28 cellular contexts compared by ENCODE assay signal in genomic region chr16:12345349-12345748, GRCh38.
"Had no signal": no experiment of that assay in that cellular context is flagged by ENCODE, and none has a peak within 500 bp of the region (broad histone marks: within the 10 kb centered on the region; RNA-seq: fewer than 3 reads in every experiment).

No MANE protein-coding gene starts in this region.

- H3K9me3 ChIP-seq: ascending aorta had no signal

- H3K4me2 ChIP-seq: KMS-11, PC-9 had no signal

- H3K36me3 ChIP-seq: ascending aorta, cardiac muscle cell had no signal

- H3K27me3 ChIP-seq: ascending aorta, cardiac muscle cell had no signal

- H3K9ac ChIP-seq: KMS-11 had no signal

- DNase-seq: activated CD4-positive, alpha-beta T cell treated with anti-CD3 and anti-CD28 coated beads for 36 hours; activated CD4-positive, alpha-beta T cell treated with anti-CD3 and anti-CD28 coated beads, Interleukin-2, amount 10 ng/mL, durations not matched to agents 7 days and 5 days; activated CD4-positive, alpha-beta T cell treated with anti-CD3 and anti-CD28 coated beads, Interleukin-2, amount 50 U/mL, for 48 hours; activated CD8-positive, alpha-beta T cell treated with anti-CD3 and anti-CD28 coated beads, Interleukin-2, amount 10 ng/mL, durations not matched to agents 7 days and 5 days; activated gamma-delta T cell; activated naive CD4-positive, alpha-beta T cell treated with Interleukin-2 at 50 U/mL for 16 hours; activated naive CD8-positive, alpha-beta T cell treated with anti-CD3 and anti-CD28 coated beads, Interleukin-2, amount 10 ng/mL, durations not matched to agents 7 days and 5 days; activated T-cell treated with anti-CD3 and anti-CD28 coated beads, Interleukin-2, amount 50 U/mL, for 24 hours; MM.1S; NCI-H1092; NCI-H1436 treated with DMSO at 0.1 percent for 48 hours; NCI-H1694 treated with DMSO at 0.1 percent for 48 hours; NCI-H2029 treated with DMSO at 0.1 percent for 48 hours; NCI-H2107; NCI-H2171; NCI-H510A; NCI-H526; NCI-H748 treated with DMSO at 0.1 percent for 48 hours; NK-92 treated with Interleukin-12 subunit alpha and Interleukin-12 subunit beta, amount 100 ng/mL, for 24 hours; PC-9; SIG-M5 had no signal

- H2AFZ ChIP-seq: PC-9 had no signal

- H3K4me1 ChIP-seq: ascending aorta had no signal

- ATAC-seq: activated CD4-positive, alpha-beta T cell treated with anti-CD3 and anti-CD28 coated beads for 36 hours; activated CD4-positive, CD25-positive, alpha-beta regulatory T cell treated with anti-CD3 and anti-CD28 coated beads, Interleukin-2, amount 50 U/mL, for 24 hours; activated CD8-positive, alpha-beta T cell treated with anti-CD3 and anti-CD28 coated beads, Interleukin-2, amount 10 ng/mL, durations not matched to agents 7 days and 5 days; Right ventricle myocardium inferior; WTC11 had no signal

- H3K27ac ChIP-seq: ascending aorta, cardiac muscle cell, KMS-11, PC-9, RWPE1 had no signal

- H3K4me3 ChIP-seq: ascending aorta, cardiac muscle cell, PC-9 had no signal
